10 cellular contexts compared by ENCODE assay signal in the genomic region with DNA sequence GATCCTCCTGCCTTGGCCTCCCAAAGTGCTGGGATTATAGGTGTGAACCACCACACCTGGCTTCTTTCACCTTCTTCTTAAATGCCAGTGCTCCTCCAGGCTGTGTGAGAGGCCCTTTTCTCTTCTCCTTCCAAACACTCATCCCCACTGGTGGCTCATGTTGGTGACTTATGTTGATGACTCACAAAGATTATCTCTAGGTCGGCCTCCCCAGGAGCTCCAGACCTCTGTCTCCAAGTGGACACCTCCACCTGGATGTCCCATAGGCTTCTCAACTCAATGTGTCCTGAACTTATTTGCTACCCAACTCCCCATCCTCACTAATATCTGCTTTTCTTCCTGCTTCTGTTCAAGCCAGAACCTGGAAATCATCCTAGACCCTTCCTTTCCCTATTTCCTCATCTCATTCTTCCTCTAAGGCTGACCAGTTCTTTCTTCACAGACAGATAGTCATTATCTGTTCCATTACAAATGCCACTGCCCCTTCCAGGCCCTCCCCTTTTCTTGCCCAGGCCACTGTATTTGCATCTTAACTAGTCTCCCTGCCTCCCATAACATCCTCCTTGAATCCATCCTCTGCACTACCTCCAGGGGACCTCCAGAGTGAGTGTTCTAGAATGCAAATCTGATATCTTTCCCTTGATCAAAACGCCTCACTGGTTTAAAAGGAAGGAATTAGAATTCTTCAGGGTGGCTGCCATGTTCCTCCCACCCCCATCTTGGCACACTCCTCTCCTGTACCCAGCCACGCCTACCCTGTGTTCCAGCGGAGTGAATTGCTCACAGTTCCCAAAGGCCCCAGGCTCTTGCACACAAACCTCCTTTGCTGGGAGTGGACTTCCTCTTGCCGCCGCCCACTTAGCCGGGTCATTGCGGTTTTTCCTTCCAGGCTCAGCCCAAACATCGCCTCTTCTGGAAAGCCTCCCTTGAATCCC. TPM values are rescaled to one million over a fixed set of nuclear protein-coding genes. Genes with fewer than 3 reads are reported as not detected.
DNase-seq lines count a peak whose midpoint lies in the region; ATAC-seq, FAIRE-seq and TF ChIP-seq lines count a peak whose summit lies in the region.
"Had no signal": no experiment of that assay in that cellular context is flagged by ENCODE, and none has a peak within 500 bp of the region (broad histone marks: within the 10 kb centered on the region; RNA-seq: fewer than 3 reads in every experiment).

No MANE protein-coding gene starts in this region.

- TF ChIP-seq CTCF in fibroblast of mammary gland (conservative IDR thresholded peaks at IDR 0.05; ENCODE audit: control insufficient read depth, insufficient read depth, low read depth, low read length) (peak; percentile 1), pancreas (IDR thresholded peaks at IDR 0.05) (no peak), GM13977 (IDR thresholded peaks at IDR 0.05; ENCODE audit: extremely low read depth, insufficient read depth, missing control alignments) (no peak)

- H3K4me3 ChIP-seq in fibroblast of mammary gland (ENCODE audit: control insufficient read depth, low read depth, low read length) (peak overlapping the region; percentile 15), pancreas (no peak overlapping the region)
- H3K4me3 ChIP-seq: GM12878 had no signal

- intact Hi-C loops in pancreas (cut with DNase I) = loop anchor here in 1 of 3 donors (10.0 kb wide), 1 partner anchor 73 kb away; no protein-coding TSS in a partner anchor

- in situ Hi-C loops in GM13977 (cut with MboI; ENCODE audit: low pct_unique_long_range_greater_than_20kb, low sequenced_read_pairs, unreplicated experiment) = no loop called here

- H3K27me3 ChIP-seq in pancreas = no peaks in the 10 kb centered on the region

- peak overlapping the region in 3 of 4 donors; percentile 33 to 47 (median 38) for H3K27ac ChIP-seq in pancreas

- FAIRE-seq in pancreas (lab: Jason Lieb, UNC) = no peak
- FAIRE-seq: colon, GM12878 had no signal

- WGBS in pancreas, 2 donors = 58 to 61% methylated on average over 9 of the region's 9 CpGs

- DNase-seq in COLO829 (ENCODE audit: low spot score) (peak; percentile 89), RPMI7951 (ENCODE audit: low read depth) (peak; percentile 92), fibroblast of mammary gland (ENCODE audit: low read depth) (peak; percentile 95), pancreas (peak in 3 of 6 donors; percentile 15 to 53 (median 33)), NCI-H1048 (lab: John Stamatoyannopoulos, UW) (no peak), GM13977 (ENCODE audit: low spot score) (no peak)

- no peaks in the 10 kb centered on the region for H3K9me3 ChIP-seq in pancreas

- no peaks in the 10 kb centered on the region for H3K4me1 ChIP-seq in pancreas

- no peaks in the 10 kb centered on the region for H3K36me3 ChIP-seq in pancreas

- ATAC-seq in pancreas = peak in 3 of 4 donors; percentile 76 to 90 (median 82)
- ATAC-seq in HG02870 (IDR thresholded peaks at IDR 0.05; ENCODE audit: unreplicated experiment) = no peak
- ATAC-seq in HG03280 (IDR thresholded peaks at IDR 0.05; ENCODE audit: unreplicated experiment) = no peak
- ATAC-seq: GM12878 had no signal

RNA-seq across cellular contexts. Expression of a gene that starts 34.8 kb away (rescaled TPM):
- not detected in 2 replicates for total RNA-seq in RPMI7951 (2014; rRNA removed; shearing (Covaris generic))
- total RNA-seq in pancreas = under 1 TPM in 1 of 6 donors, not detected in 5; 0.06 TPM
- not detected for polyA plus RNA-seq in pancreas
- total RNA-seq: GM12878 had no signal

Comparison
In these comparisons a context has a peak if more than half of its experiments do, and no peak if none do; other contexts are left out.
1. DNase-seq: peak in COLO829 (single experiment), RPMI7951 (single experiment) and fibroblast of mammary gland (single experiment); none in NCI-H1048 (single experiment) and GM13977 (single experiment).
2. ATAC-seq: peak in pancreas (3 of 4); none in HG02870 (single experiment) and HG03280 (single experiment).